In genomic region chr3:46378426-46378942, GRCh38 we compare ENCODE assay signal across 8 cellular contexts. TPM values are rescaled to one million over a fixed set of nuclear protein-coding genes. Genes with fewer than 3 reads are reported as not detected.
DNase-seq lines count a peak whose midpoint lies in the region; ATAC-seq, FAIRE-seq and TF ChIP-seq lines count a peak whose summit lies in the region.

No MANE protein-coding gene starts in this region.

- H3T11ph ChIP-seq in H9 (ENCODE audit: low read length) = no peak overlapping the region

- H3K36me3 ChIP-seq in left ventricle myocardium inferior (no peaks in the 10 kb centered on the region), small intestine (ENCODE audit: control insufficient read depth in 2 of 2, insufficient read depth in 2 of 2, low read length in 2 of 2) (no peaks in the 10 kb centered on the region)

- no peak overlapping the region for H3K56ac ChIP-seq in H9 (ENCODE audit: insufficient read length, low read depth, low read length)

- H3K79me2 ChIP-seq in H9 (ENCODE audit: insufficient read depth, low read length) = no peaks in the 10 kb centered on the region

- no peak overlapping the region for H3K9ac ChIP-seq in H9 (ENCODE audit: extremely low read depth, insufficient read length, low read length)

- no peak overlapping the region for H2BK5ac ChIP-seq in H9 (ENCODE audit: insufficient read length, low read length)

- no peak overlapping the region for H3K4me3 Mint-ChIP-seq in H9

- no peak overlapping the region for H3K27ac Mint-ChIP-seq in H9

- H3K4me3 ChIP-seq in left ventricle myocardium inferior (no peak overlapping the region), small intestine (ENCODE audit: low read depth in 1 of 2, low read length in 2 of 2) (no peak overlapping the region)

- intact Hi-C loops in left ventricle myocardium inferior (cut with micrococcal nuclease) = no loop called here

- no peak overlapping the region for H2BK120ac ChIP-seq in H9 (ENCODE audit: low read depth, low read length, poor library complexity, severe bottlenecking)

- H2BK12ac ChIP-seq in H9 (ENCODE audit: insufficient read length, low read depth, low read length) = no peak overlapping the region

- H3K9me3 ChIP-seq in H9 (ENCODE audit: control insufficient read depth, low read depth, low read length) = no peaks in the 10 kb centered on the region
- H3K9me3 ChIP-seq in left ventricle myocardium inferior (replicated peaks) = no peaks in the 10 kb centered on the region
- H3K9me3 ChIP-seq in small intestine (ENCODE audit: control insufficient read depth, low read depth) = no peaks in the 10 kb centered on the region

- no peak for ATAC-seq in HG02571 (IDR thresholded peaks at IDR 0.05; ENCODE audit: unreplicated experiment)

- H3K36me3 Mint-ChIP-seq in H9 (ENCODE audit: insufficient read depth in 1 of 3, low read depth in 3 of 3) = no peaks in the 10 kb centered on the region

- H3K27ac ChIP-seq in H9 (ENCODE audit: insufficient read length, low read depth, low read length) (no peak overlapping the region), left ventricle myocardium inferior (replicated peaks) (no peak overlapping the region), small intestine (ENCODE audit: low read depth in 1 of 2, low read length in 1 of 2) (no peak overlapping the region)

- H3K27me3 ChIP-seq in H9 (ENCODE audit: insufficient read depth, low read length) (no peaks in the 10 kb centered on the region), left ventricle myocardium inferior (ENCODE audit: low read depth) (peaks cover 14% of the 10 kb centered on the region), small intestine (ENCODE audit: control insufficient read depth in 2 of 2, insufficient read depth in 2 of 2, low read length in 2 of 2) (no peaks in the 10 kb centered on the region)

- H3K79me1 ChIP-seq in H9 (ENCODE audit: insufficient read depth, low read depth, low read length, poor library complexity, severe bottlenecking) = no peaks in the 10 kb centered on the region

- H3K4me1 ChIP-seq in H9 (ENCODE audit: insufficient read depth, low read length) (peaks cover 11% of the 10 kb centered on the region), left ventricle myocardium inferior (peaks cover 19% of the 10 kb centered on the region), small intestine (ENCODE audit: control insufficient read depth in 2 of 2, insufficient read depth in 1 of 2, low read depth in 1 of 2, low read length in 1 of 2) (peaks cover 0 to 3% of the 10 kb centered on the region in 2 donors)

- H3K27me3 Mint-ChIP-seq in H9 (ENCODE audit: low read depth) = peaks cover 14% of the 10 kb centered on the region

- DNase-seq in AG08395 (ENCODE audit: low spot score) = peak; percentile 75
- DNase-seq in H9 = peak; percentile 73
- peak; percentile 59 for DNase-seq in SKM-1 treated with dmso at 0.1 percent for 144 hours (lab: John Stamatoyannopoulos, UW; ENCODE audit: unreplicated experiment)
- peak; percentile 16 for DNase-seq in activated naive CD8-positive, alpha-beta T cell treated with anti-CD3 and anti-CD28 coated beads, Interleukin-2, amount 50 U/mL, for 16 hours (ENCODE audit: low read depth, low spot score)
- peak; percentile 46 for DNase-seq in left ventricle myocardium inferior
- DNase-seq in small intestine = peak; percentile 67
- no peak for DNase-seq in NCI-H2171 treated with DMSO at 0.1 percent for 48 hours (lab: John Stamatoyannopoulos, UW)

- no peak overlapping the region for H3K14ac ChIP-seq in H9 (ENCODE audit: insufficient read depth, low read length)

- H3K18ac ChIP-seq in H9 (ENCODE audit: insufficient read length, low read depth, low read length) = no peak overlapping the region

- no peak overlapping the region for H3K4me2 ChIP-seq in H9 (ENCODE audit: insufficient read depth, insufficient read length, low read length)

- H3K4me1 Mint-ChIP-seq in H9 = peaks cover 29% of the 10 kb centered on the region in 2 experiments

- H4K91ac ChIP-seq in H9 (ENCODE audit: insufficient read length, low read depth, low read length) = no peak overlapping the region

- H2BK15ac ChIP-seq in H9 (ENCODE audit: low read depth, low read length) = no peak overlapping the region

- no peak overlapping the region for H3K4ac ChIP-seq in H9 (ENCODE audit: low read depth, low read length)

- TF ChIP-seq CTCF in H9 (conservative IDR thresholded peaks at IDR 0.05) (peak; percentile 88), left ventricle myocardium inferior (IDR thresholded peaks at IDR 0.05; ENCODE audit: borderline replicate concordance) (peak; percentile 70)

- no peak overlapping the region for H4K8ac ChIP-seq in H9 (replicated peaks; ENCODE audit: insufficient read length, low read depth, low read length)

- no peaks in the 10 kb centered on the region; a peak in 1 of 5 replicates for H3K9me3 Mint-ChIP-seq in H9

- no peak for FAIRE-seq in small intestine (lab: Jason Lieb, UNC)

- no CpG with 5 or more reads among the region's 8 CpGs for whole genome bisulfite sequencing in H9 (ENCODE audit: extremely low coverage, insufficient read length, low lambda C conversion rate)
- WGBS in small intestine, 3 donors = 46 to 49% (median 47%) methylated on average over 8 of the region's 8 CpGs

- no peaks in the 10 kb centered on the region for H4K20me1 ChIP-seq in H9 (ENCODE audit: control insufficient read depth, insufficient read depth, insufficient read length)

- no peak overlapping the region for H2BK20ac ChIP-seq in H9 (ENCODE audit: low read depth, low read length, poor library complexity, severe bottlenecking)

- H4K5ac ChIP-seq in H9 (ENCODE audit: insufficient read length, low read depth, low read length) = no peak overlapping the region

- H3K23ac ChIP-seq in H9 (ENCODE audit: insufficient read length, low read depth, low read length) = no peak overlapping the region

- peaks cover 2% of the 10 kb centered on the region for H3K23me2 ChIP-seq in H9 (ENCODE audit: insufficient read length, low read depth, low read length, poor library complexity, severe bottlenecking)

- no peak overlapping the region for H2AFZ ChIP-seq in H9 (ENCODE audit: low read length)

- H2AK5ac ChIP-seq in H9 (ENCODE audit: insufficient read length, low read length) = no peak overlapping the region

RNA-seq across cellular contexts. Expression of gene CCR5, which starts 7.7 kb away (rescaled TPM):
- total RNA-seq in H9 (2021) (not detected in 2 replicates), left ventricle myocardium inferior (0.22 TPM)
- polyA plus RNA-seq in small intestine = under 1 TPM; 0.81 to 0.94 (median 0.89) TPM

RNA-seq across cellular contexts. Expression of gene CCR2, which starts 24.6 kb away (rescaled TPM):
- total RNA-seq in H9 (2021) = not detected in 2 replicates
- 0.63 TPM for total RNA-seq in left ventricle myocardium inferior
- polyA plus RNA-seq in small intestine = 1 to 10 TPM in 1 of 3 donors, under 1 TPM in 1, not detected in 1; 0.87 to 1.4 TPM

RNA-seq across cellular contexts. Expression of gene CCRL2, which starts 28.6 kb away (rescaled TPM):
- total RNA-seq in H9 (2021) (not detected in 2 replicates), left ventricle myocardium inferior (1.5 TPM)
- 10 to 100 TPM; 11.3 to 13.9 (median 13.0) TPM for polyA plus RNA-seq in small intestine
